24 cellular contexts compared by ENCODE assay signal in the genomic region with DNA sequence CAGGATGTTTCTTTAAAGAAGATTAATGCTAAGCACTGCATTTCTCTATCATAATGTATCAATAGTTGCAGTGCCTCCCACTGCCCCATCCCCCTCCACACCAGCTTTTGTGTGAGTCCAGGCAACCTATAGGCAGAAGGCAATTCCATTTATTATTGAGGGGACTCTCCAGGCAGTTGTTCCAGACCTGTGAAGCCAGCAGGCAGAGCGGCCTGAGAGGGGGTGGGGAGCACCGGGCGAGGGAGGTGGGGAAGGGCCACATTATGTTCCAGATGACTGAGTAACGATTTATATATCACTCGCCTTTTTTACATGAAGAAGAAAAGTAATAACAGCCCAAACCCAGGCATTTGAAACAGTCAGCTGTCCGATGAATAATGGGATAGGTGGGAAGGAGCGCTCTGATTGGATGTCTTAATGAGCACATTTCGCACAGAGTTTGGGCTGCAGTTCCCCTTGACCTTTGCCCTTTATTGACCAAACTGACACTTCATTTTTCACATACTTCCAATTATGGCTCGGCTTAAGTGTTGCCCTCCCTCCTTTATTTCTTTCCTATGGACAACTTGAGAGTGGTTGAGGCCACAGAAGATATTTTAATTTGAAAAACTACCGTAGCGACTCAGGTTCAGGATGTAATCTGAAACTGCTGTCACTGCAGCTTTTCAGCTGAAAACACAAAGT. TPM values are rescaled to one million over a fixed set of nuclear protein-coding genes. Genes with fewer than 3 reads are reported as not detected.
DNase-seq lines count a peak whose midpoint lies in the region; ATAC-seq, FAIRE-seq and TF ChIP-seq lines count a peak whose summit lies in the region.
"Had no signal": no experiment of that assay in that cellular context is flagged by ENCODE, and none has a peak within 500 bp of the region (broad histone marks: within the 10 kb centered on the region; RNA-seq: fewer than 3 reads in every experiment).

No MANE protein-coding gene starts in this region.

- no peak overlapping the region for H2AFZ ChIP-seq in K562 (ENCODE audit: low read depth, low read length)

- no peak for DNase-seq in HFFc6
- no peak for DNase-seq in K562 (ENCODE audit: extremely low read depth in 1 of 4, low spot score in 3 of 4)
- DNase-seq in nephron progenitor cell = peak; percentile 37
- DNase-seq in BE2C = no peak
- DNase-seq in NCI-H226 = no peak
- DNase-seq in naive thymus-derived CD4-positive, alpha-beta T cell = no peak
- DNase-seq: activated CD4-positive, alpha-beta memory T cell treated with anti-CD3 and anti-CD28 coated beads for 36 hours; activated effector memory CD4-positive, alpha-beta T cell treated with Interleukin-2 at 50 U/mL for 16 hours; activated naive CD8-positive, alpha-beta T cell treated with anti-CD3 and anti-CD28 coated beads for 36 hours; effector CD4-positive, alpha-beta T cell; erythroblast; foreskin fibroblast; H7; left lung; NCI-H1092 treated with DMSO at 0.1 percent for 48 hours; NCI-H2029 had no signal

- ATAC-seq in K562 = no peak
- ATAC-seq in naive thymus-derived CD4-positive, alpha-beta T cell = no peak
- ATAC-seq: HepG2; left lung; natural killer cell treated with Interleukin-12 subunit alpha and Interleukin-12 subunit beta and Interleukin-15 and Interleukin-18, amount 100 ng/mL, for 72 hours; Right ventricle myocardium inferior had no signal

- WGBS in K562 (ENCODE audit: insufficient coverage, low coverage, missing lambda C conversion rate) = 64% methylated on average over 11 of the region's 11 CpGs

- H3K36me3 Mint-ChIP-seq in HFFc6 (ENCODE audit: low read depth) (peaks cover 79% of the 10 kb centered on the region), nephron progenitor cell (ENCODE audit: low read depth) (peaks cover 83% of the 10 kb centered on the region)
- no peaks in the 10 kb centered on the region for H3K36me3 Mint-ChIP-seq in naive thymus-derived CD4-positive, alpha-beta T cell
- H3K36me3 Mint-ChIP-seq: activated CD4-positive, alpha-beta memory T cell treated with anti-CD3 and anti-CD28 coated beads for 36 hours; activated naive CD8-positive, alpha-beta T cell treated with anti-CD3 and anti-CD28 coated beads for 36 hours; natural killer cell treated with Interleukin-12 subunit alpha and Interleukin-12 subunit beta and Interleukin-15 and Interleukin-18, amount 100 ng/mL, for 72 hours had no signal

- H3K4me3 ChIP-seq in K562 = no peak overlapping the region
- peak overlapping the region; percentile 24 to 37 for H3K4me3 ChIP-seq in stomach smooth muscle (ENCODE audit: low read length in 2 of 2)
- H3K4me3 ChIP-seq in BE2C (ENCODE audit: low read depth, low read length) = no peak overlapping the region
- H3K4me3 ChIP-seq in naive thymus-derived CD4-positive, alpha-beta T cell (ENCODE audit: low read length) = no peak overlapping the region
- H3K4me3 ChIP-seq: left lung, prostate gland had no signal

- H4K20me1 ChIP-seq in K562 (replicated peaks; ENCODE audit: control insufficient read depth, insufficient read depth, low read length) = no peaks in the 10 kb centered on the region

- TF ChIP-seq CTCF in HFFc6 (IDR thresholded peaks at IDR 0.05) (no peak), K562 (IDR thresholded peaks at IDR 0.05 in 2 of 3, conservative IDR thresholded peaks at IDR 0.05 in 1 of 3; ENCODE audit: insufficient read depth in 2 of 3, low read depth in 1 of 3, low read length in 3 of 3) (no peak), nephron progenitor cell (IDR thresholded peaks at IDR 0.05) (no peak), BE2C (IDR thresholded peaks at IDR 0.05; ENCODE audit: low read depth, low read length) (no peak)

- BruUV-seq in K562 (replicated peaks; lab: Mats Ljungman, UMichigan) = no TSS peak

- H3K9ac ChIP-seq in K562 (ENCODE audit: insufficient read depth in 1 of 2, low read depth in 2 of 2, low read length in 2 of 2) (no peak overlapping the region), stomach smooth muscle (ENCODE audit: low read length in 2 of 2) (peak overlapping the region in 1 of 2 donors; percentile 33)

- no peak overlapping the region for H3K27ac ChIP-seq in K562 (ENCODE audit: extremely low read depth, low read depth, low read length)
- H3K27ac ChIP-seq in stomach smooth muscle (ENCODE audit: low read length) = no peak overlapping the region
- no peak overlapping the region for H3K27ac ChIP-seq in naive thymus-derived CD4-positive, alpha-beta T cell (ENCODE audit: low read depth, low read length)
- H3K27ac ChIP-seq: C4-2B, prostate gland had no signal

- no peaks in the 10 kb centered on the region for H3K27me3 Mint-ChIP-seq in HFFc6 (ENCODE audit: insufficient read depth)
- no peaks in the 10 kb centered on the region for H3K27me3 Mint-ChIP-seq in nephron progenitor cell (ENCODE audit: low read depth, poor library complexity)
- peaks cover 0 to 12% (median 5%) of the 10 kb centered on the region in 5 donors for H3K27me3 Mint-ChIP-seq in naive thymus-derived CD4-positive, alpha-beta T cell
- H3K27me3 Mint-ChIP-seq: activated CD4-positive, alpha-beta memory T cell treated with anti-CD3 and anti-CD28 coated beads for 36 hours; natural killer cell treated with Interleukin-12 subunit alpha and Interleukin-12 subunit beta and Interleukin-15 and Interleukin-18, amount 100 ng/mL, for 72 hours had no signal

- POLR2A ChIA-PET in K562 (lab: Yijun Ruan, JAX) = no interaction called here
- POLR2A ChIA-PET in naive thymus-derived CD4-positive, alpha-beta T cell (lab: Charles Lee) = no interaction called here

- in situ Hi-C loops in K562 (cut with MboI) = no loop called here

- CTCF ChIA-PET in K562 (lab: Yijun Ruan, JAX; ENCODE audit: low intra/inter-chr PET ratio) = no interaction called here
- CTCF ChIA-PET in naive thymus-derived CD4-positive, alpha-beta T cell (lab: Charles Lee) = no interaction called here

- no peak for TF ChIP-seq POLR2A in K562 (conservative IDR thresholded peaks at IDR 0.05)

- H3K27me3 ChIP-seq in K562 (ENCODE audit: control insufficient read depth in 2 of 2, insufficient read depth in 2 of 2, low read length in 2 of 2) (no peaks in the 10 kb centered on the region), stomach smooth muscle (ENCODE audit: control insufficient read depth in 1 of 2, insufficient read depth in 2 of 2, low read length in 2 of 2) (no peaks in the 10 kb centered on the region), BE2C (no peaks in the 10 kb centered on the region)
- no peaks in the 10 kb centered on the region for H3K27me3 ChIP-seq in naive thymus-derived CD4-positive, alpha-beta T cell (ENCODE audit: control insufficient read depth in 2 of 2, insufficient read depth in 2 of 2, low read length in 2 of 2)
- H3K27me3 ChIP-seq: left lung had no signal

- H3K4me1 ChIP-seq in K562 (replicated peaks in 1 of 2; ENCODE audit: control insufficient read depth in 2 of 2, insufficient read depth in 2 of 2, low read length in 2 of 2) (peaks cover 0 to 25% of the 10 kb centered on the region in 2 experiments; a peak in 4 of 5 replicates), stomach smooth muscle (ENCODE audit: control insufficient read depth, insufficient read depth, low read length) (peaks cover 33% of the 10 kb centered on the region), BE2C (no peaks in the 10 kb centered on the region)
- H3K4me1 ChIP-seq in naive thymus-derived CD4-positive, alpha-beta T cell (ENCODE audit: control insufficient read depth in 2 of 2, insufficient read depth in 2 of 2, low read length in 2 of 2) = no peaks in the 10 kb centered on the region
- H3K4me1 ChIP-seq: left lung, prostate gland had no signal

- H3K9me3 Mint-ChIP-seq in HFFc6 = no peaks in the 10 kb centered on the region
- H3K9me3 Mint-ChIP-seq in nephron progenitor cell = no peaks in the 10 kb centered on the region
- no peaks in the 10 kb centered on the region for H3K9me3 Mint-ChIP-seq in naive thymus-derived CD4-positive, alpha-beta T cell
- H3K9me3 Mint-ChIP-seq: activated CD4-positive, alpha-beta memory T cell treated with anti-CD3 and anti-CD28 coated beads for 36 hours; activated naive CD8-positive, alpha-beta T cell treated with anti-CD3 and anti-CD28 coated beads for 36 hours; natural killer cell treated with Interleukin-12 subunit alpha and Interleukin-12 subunit beta and Interleukin-15 and Interleukin-18, amount 100 ng/mL, for 72 hours had no signal

- no peak overlapping the region for H3K4me3 Mint-ChIP-seq in HFFc6
- H3K4me3 Mint-ChIP-seq in nephron progenitor cell = peak overlapping the region; percentile 14
- H3K4me3 Mint-ChIP-seq in naive thymus-derived CD4-positive, alpha-beta T cell = no peak overlapping the region
- H3K4me3 Mint-ChIP-seq: activated CD4-positive, alpha-beta memory T cell treated with anti-CD3 and anti-CD28 coated beads for 36 hours; activated naive CD8-positive, alpha-beta T cell treated with anti-CD3 and anti-CD28 coated beads for 36 hours; natural killer cell treated with Interleukin-12 subunit alpha and Interleukin-12 subunit beta and Interleukin-15 and Interleukin-18, amount 100 ng/mL, for 72 hours had no signal

- H3K4me1 Mint-ChIP-seq in HFFc6 (ENCODE audit: low read depth) (peaks cover 69% of the 10 kb centered on the region), nephron progenitor cell (peaks cover 66% of the 10 kb centered on the region)
- no peaks in the 10 kb centered on the region for H3K4me1 Mint-ChIP-seq in naive thymus-derived CD4-positive, alpha-beta T cell
- H3K4me1 Mint-ChIP-seq: activated naive CD8-positive, alpha-beta T cell treated with anti-CD3 and anti-CD28 coated beads for 36 hours had no signal

- no peak overlapping the region for H3K4me2 ChIP-seq in K562 (ENCODE audit: insufficient read depth, low read length)

- no peak for TF ChIP-seq RAD21 in K562 (CRISPR knock-in tag; conservative IDR thresholded peaks at IDR 0.05 in 1 of 2, IDR thresholded peaks at IDR 0.05 in 1 of 2)

- intact Hi-C loops in K562 (cut with micrococcal nuclease) = no loop called here
- intact Hi-C loops in naive thymus-derived CD4-positive, alpha-beta T cell (cut with micrococcal nuclease) = no loop called here

- H3K36me3 ChIP-seq in K562 (ENCODE audit: control insufficient read depth, insufficient read depth, low read length) (no peaks in the 10 kb centered on the region), stomach smooth muscle (ENCODE audit: control insufficient read depth in 2 of 2, insufficient read depth in 2 of 2, low read length in 2 of 2) (peaks cover 18 to 25% of the 10 kb centered on the region in 2 donors), BE2C (no peaks in the 10 kb centered on the region)
- H3K36me3 ChIP-seq in naive thymus-derived CD4-positive, alpha-beta T cell (ENCODE audit: control insufficient read depth in 2 of 3, insufficient read depth in 3 of 3, low read length in 3 of 3) = no peaks in the 10 kb centered on the region
- H3K36me3 ChIP-seq: left lung, prostate gland had no signal

- no peaks in the 10 kb centered on the region for H3K79me2 ChIP-seq in K562 (ENCODE audit: control insufficient read depth, insufficient read depth, low read length)

- no peak for TF ChIP-seq EP300 in K562 (IDR thresholded peaks at IDR 0.05; ENCODE audit: low read length)

- H3K9me1 ChIP-seq in K562 (ENCODE audit: control insufficient read depth, insufficient read depth, low read length) = no peaks in the 10 kb centered on the region

- peak overlapping the region; percentile 48; the same call in 1 of the 2 replicates for H3K27ac Mint-ChIP-seq in HFFc6
- H3K27ac Mint-ChIP-seq in nephron progenitor cell = peak overlapping the region; percentile 73
- no peak overlapping the region for H3K27ac Mint-ChIP-seq in naive thymus-derived CD4-positive, alpha-beta T cell
- H3K27ac Mint-ChIP-seq: activated CD4-positive, alpha-beta memory T cell treated with anti-CD3 and anti-CD28 coated beads for 36 hours; activated naive CD8-positive, alpha-beta T cell treated with anti-CD3 and anti-CD28 coated beads for 36 hours; natural killer cell treated with Interleukin-12 subunit alpha and Interleukin-12 subunit beta and Interleukin-15 and Interleukin-18, amount 100 ng/mL, for 72 hours had no signal

- H3K9me3 ChIP-seq in K562 (replicated peaks; ENCODE audit: control insufficient read depth, insufficient read depth, low read depth, low read length) (no peaks in the 10 kb centered on the region), stomach smooth muscle (ENCODE audit: control insufficient read depth in 2 of 2, low read length in 2 of 2) (no peaks in the 10 kb centered on the region), BE2C (no peaks in the 10 kb centered on the region)
- no peaks in the 10 kb centered on the region for H3K9me3 ChIP-seq in naive thymus-derived CD4-positive, alpha-beta T cell (ENCODE audit: control insufficient read depth in 2 of 3, low read length in 3 of 3)
- H3K9me3 ChIP-seq: left lung, prostate gland had no signal

- no peak for FAIRE-seq in K562 (lab: Jason Lieb, UNC)
- FAIRE-seq: astrocyte, GM12892, HepG2 had no signal

RNA-seq across cellular contexts. Expression of a gene that starts 34.4 kb away (rescaled TPM):
- 10 to 100 TPM; 69.1 to 85.4 (median 74.1) TPM for total RNA-seq in HFFc6 (2021; fragmentation: NEBNext Ultra II Directional; extraction: Animal tissue kit (Norgen Biotek cat#: 25700))
- total RNA-seq in K562 (2011; cell fraction: chromatin; rRNA removed; ENCODE audit: low replicate concordance) = 13.6 and 52.6 TPM in 2 replicates
- 11.7 and 15.3 TPM in 2 replicates for total RNA-seq in K562 (2011; cell fraction: nucleolus; rRNA removed)
- total RNA-seq in K562 (2011; cell fraction: nucleoplasm; rRNA removed) = 23.2 and 31.9 TPM in 2 replicates
- total RNA-seq in K562 (2014; rRNA removed) = 5.6 and 7.1 TPM in 2 replicates
- total RNA-seq in K562 (2014; rRNA removed; fragmentation: Illumina TruSeq; extraction: Trizol) = 5.9 and 8.0 TPM in 2 replicates
- total RNA-seq in K562 (2015; rRNA removed; fragmentation: Illumina TruSeq; extraction: Trizol) = 7.1 and 7.5 TPM in 2 replicates
- total RNA-seq in K562 (2021) = 8.7 and 9.0 TPM in 2 replicates
- 4.7 and 6.7 TPM in 2 replicates for polyA plus RNA-seq in K562 (2011; rRNA removed)
- polyA plus RNA-seq in K562 (2011; cell fraction: cytosol; rRNA removed) = 3.0 and 4.7 TPM in 2 replicates
- 13.1 and 17.8 TPM in 2 replicates for polyA plus RNA-seq in K562 (2011; cell fraction: nucleus; rRNA removed)
- 4.0 and 4.8 TPM in 2 replicates for polyA plus RNA-seq in K562 (2012)
- 3.5 and 3.9 TPM in 2 replicates for polyA plus RNA-seq in K562 (2014; fragmentation: Illumina TruSeq; extraction: Trizol)
- polyA plus RNA-seq in K562 (2014; fragmentation: Nextera tagmentation; extraction: Ambion mirVana) = 1 to 10 TPM; 2.3 to 6.7 TPM
- 4.7 and 8.1 TPM in 2 replicates for polyA plus RNA-seq in K562 (2014; rRNA removed)
- polyA minus RNA-seq in K562 (2011; rRNA and poly(A)+ RNA removed) = 18.2 and 28.5 TPM in 2 replicates
- 4.7 and 5.2 TPM in 2 replicates for polyA minus RNA-seq in K562 (2011; cell fraction: cytosol; rRNA and poly(A)+ RNA removed)
- polyA minus RNA-seq in K562 (2011; cell fraction: nucleus; rRNA and poly(A)+ RNA removed) = 19.8 and 25.3 TPM in 2 replicates
- polyA plus RNA-seq in BE2C (2012; ENCODE audit: insufficient read depth, insufficient read length, low read depth) = 21.8 TPM
- 1 to 10 TPM in 1 of 5 experiments, under 1 TPM in 2, not detected in 2; 0.05 to 5.6 (median 0.56) TPM for total RNA-seq in naive thymus-derived CD4-positive, alpha-beta T cell
- polyA plus RNA-seq in naive thymus-derived CD4-positive, alpha-beta T cell = not detected
- total RNA-seq: activated CD4-positive, alpha-beta memory T cell treated with anti-CD3 and anti-CD28 coated beads for 36 hours; activated naive CD8-positive, alpha-beta T cell treated with anti-CD3 and anti-CD28 coated beads for 36 hours had no signal

Comparison
In these comparisons a context has a peak if more than half of its experiments do, and no peak if none do; other contexts are left out.
1. H3K27ac Mint-ChIP-seq: peak in HFFc6 (single experiment) and nephron progenitor cell (single experiment); none in naive thymus-derived CD4-positive, alpha-beta T cell (0 of 9).
2. H3K4me3 ChIP-seq: peak in stomach smooth muscle (2 of 2); none in K562 (single experiment), BE2C (single experiment) and naive thymus-derived CD4-positive, alpha-beta T cell (single experiment).